10 cellular contexts compared by ENCODE assay signal in genomic region chr4:143768007-143768591, GRCh38.
DNase-seq lines count a peak whose midpoint lies in the region; ATAC-seq and TF ChIP-seq lines count a peak whose summit lies in the region.
"Had no signal": no experiment of that assay in that cellular context is flagged by ENCODE, and none has a peak within 500 bp of the region (broad histone marks: within the 10 kb centered on the region; RNA-seq: fewer than 3 reads in every experiment).

No MANE protein-coding gene starts in this region.

- H3K27ac ChIP-seq in gastrocnemius medialis, result peak overlapping the region in 1 of 4 donors; percentile 35
- H3K27ac ChIP-seq: parathyroid adenoma had no signal

- H3K4me3 ChIP-seq in gastrocnemius medialis, result peak overlapping the region in 1 of 4 donors; percentile 23

- no peaks in the 10 kb centered on the region for H3K9me3 ChIP-seq in gastrocnemius medialis

- TF ChIP-seq POLR2A in gastrocnemius medialis (IDR thresholded peaks at IDR 0.05), result no peak

- DNase-seq in EH (ENCODE audit: low read depth) (peak; percentile 60), NCI-H446 treated with DMSO at 0.1 percent for 48 hours (lab: John Stamatoyannopoulos, UW) (peak; percentile 6), gastrocnemius medialis (no peak), NCI-H1417 (lab: John Stamatoyannopoulos, UW) (no peak)
- DNase-seq: activated CD4-positive, alpha-beta memory T cell treated with anti-CD3 and anti-CD28 coated beads, Interleukin-2, amount 10 ng/mL, durations not matched to agents 7 days and 5 days; CD4-positive, CD25-positive, alpha-beta regulatory T cell had no signal

- no peak for TF ChIP-seq CTCF in gastrocnemius medialis (IDR thresholded peaks at IDR 0.05 in 4 of 5, conservative IDR thresholded peaks at IDR 0.05 in 1 of 5)

- in situ Hi-C loops in gastrocnemius medialis (cut with MboI; ENCODE audit: low sequenced_read_pairs in 4 of 4), result no loop called here

- peak; percentile 41 for ATAC-seq in esophagus mucosa
- peak; percentile 81 to 95 for ATAC-seq in gastrocnemius medialis
- ATAC-seq in HG03108 (IDR thresholded peaks at IDR 0.05; ENCODE audit: unreplicated experiment), result no peak
- no peak for ATAC-seq in HG02852 (IDR thresholded peaks at IDR 0.05; ENCODE audit: unreplicated experiment)

- H3K27me3 ChIP-seq in gastrocnemius medialis, result no peaks in the 10 kb centered on the region

- H3K4me1 ChIP-seq in gastrocnemius medialis, result no peaks in the 10 kb centered on the region
- H3K4me1 ChIP-seq: parathyroid adenoma had no signal

- intact Hi-C loops in gastrocnemius medialis (cut with DNase I; ENCODE audit: low total_unique reads), result no loop called here

- no peaks in the 10 kb centered on the region for H3K36me3 ChIP-seq in gastrocnemius medialis

Comparison
In these comparisons a context has a peak if more than half of its experiments do, and no peak if none do; other contexts are left out.
1. DNase-seq: peak in EH (single experiment) and NCI-H446 treated with DMSO at 0.1 percent for 48 hours (single experiment); none in gastrocnemius medialis (0 of 2) and NCI-H1417 (0 of 3).
2. ATAC-seq: peak in esophagus mucosa (single experiment) and gastrocnemius medialis (2 of 2); none in HG03108 (single experiment) and HG02852 (single experiment).